Comparison of ENCODE assay signal across 12 cellular contexts in genomic region chr12:8057839-8058238, GRCh38. TPM values are rescaled to one million over a fixed set of nuclear protein-coding genes. Genes with fewer than 3 reads are reported as not detected.
A peak's percentile ranks its signal among the peaks of the same experiment; 100 is the strongest.
DNase-seq lines count a peak whose midpoint lies in the region; ATAC-seq, FAIRE-seq and TF ChIP-seq lines count a peak whose summit lies in the region.
"Had no signal": no experiment of that assay in that cellular context is flagged by ENCODE, and none has a peak within 500 bp of the region (broad histone marks: within the 10 kb centered on the region; RNA-seq: fewer than 3 reads in every experiment).

No MANE protein-coding gene starts in this region.

- H3K36me3 Mint-ChIP-seq in CD14-positive monocyte, result peaks cover 40 to 50% of the 10 kb centered on the region in 2 donors
- peaks cover 18% of the 10 kb centered on the region for H3K36me3 Mint-ChIP-seq in natural killer cell

- H3K4me1 Mint-ChIP-seq in CD14-positive monocyte (peaks cover 79% of the 10 kb centered on the region), natural killer cell (peaks cover 0 to 5% of the 10 kb centered on the region in 2 donors)

- H3K27me3 ChIP-seq in bronchial epithelial cell (ENCODE audit: control insufficient read depth, insufficient read depth, low read length), result no peaks in the 10 kb centered on the region

- FAIRE-seq in bronchial epithelial cell (lab: Jason Lieb, UNC), result no peak
- FAIRE-seq: small intestine had no signal

- ATAC-seq in natural killer cell, result no peak

- intact Hi-C loops in CD14-positive monocyte (cut with micrococcal nuclease) (loop anchor here in 1 of 2 donors (1.0 kb wide), 1 partner anchor 8 kb away; the partner anchor contains the start of gene C3AR1), natural killer cell (cut with micrococcal nuclease) (no loop called here)

- H3K27ac Mint-ChIP-seq in CD14-positive monocyte, result peak overlapping the region; percentile 94 to 99 (median 95)
- H3K27ac Mint-ChIP-seq in natural killer cell, result peak overlapping the region; percentile 22 to 65

- DNase-seq in CD14-positive monocyte (ENCODE audit: low spot score) (peak; percentile 74), LHCN-M2 (ENCODE audit: low read depth) (peak; percentile 67), bronchial epithelial cell (ENCODE audit: low read depth) (peak; percentile 63), natural killer cell (no peak), NCI-H2107 treated with DMSO at 0.1 percent for 48 hours (lab: John Stamatoyannopoulos, UW; ENCODE audit: unreplicated experiment) (no peak), NAMALWA (ENCODE audit: low spot score) (no peak), DMS114 treated with DMSO at 0.1 percent for 48 hours (lab: John Stamatoyannopoulos, UW; ENCODE audit: unreplicated experiment) (no peak)
- DNase-seq in activated CD4-positive, alpha-beta T cell treated with anti-CD3 and anti-CD28 coated beads, Interleukin-2, amount 50 U/mL, for 4 hours, result no peak
- DNase-seq: activated CD4-positive, CD25-positive, alpha-beta regulatory T cell; activated effector memory CD4-positive, alpha-beta T cell treated with Interleukin-2 at 50 U/mL for 16 hours; DMS53; small intestine had no signal

- H3K4me3 ChIP-seq in bronchial epithelial cell (ENCODE audit: low read depth, low read length), result no peak overlapping the region

- H3K27me3 Mint-ChIP-seq in CD14-positive monocyte (ENCODE audit: low read depth in 3 of 3) (no peaks in the 10 kb centered on the region), natural killer cell (ENCODE audit: low read depth in 2 of 2) (no peaks in the 10 kb centered on the region)

- H3K9me3 Mint-ChIP-seq in CD14-positive monocyte (no peaks in the 10 kb centered on the region), natural killer cell (no peaks in the 10 kb centered on the region)

- peaks cover 2% of the 10 kb centered on the region for H3K36me3 ChIP-seq in bronchial epithelial cell (ENCODE audit: control insufficient read depth, insufficient read depth, low read length)

- TF ChIP-seq CTCF in CD14-positive monocyte (IDR thresholded peaks at IDR 0.05) (no peak), bronchial epithelial cell (IDR thresholded peaks at IDR 0.05; ENCODE audit: insufficient read depth, low read length, severe bottlenecking) (no peak), natural killer cell (IDR thresholded peaks at IDR 0.05) (no peak)

- peak overlapping the region; percentile 65 to 83 for H3K4me3 Mint-ChIP-seq in CD14-positive monocyte
- no peak overlapping the region for H3K4me3 Mint-ChIP-seq in natural killer cell

RNA-seq across cellular contexts. Expression of gene C3AR1, which starts 8.3 kb away (rescaled TPM):
- 100 to 1,000 TPM in 1 of 2 donors, 10 to 100 TPM in 1; 67.3 to 222 TPM for polyA plus RNA-seq in CD14-positive monocyte
- total RNA-seq in LHCN-M2 (2014; rRNA removed) (1.5 and 2.1 TPM in 2 replicates), bronchial epithelial cell (not detected in 2 replicates), natural killer cell (10 to 100 TPM in 2 of 3 donors, 1 to 10 TPM in 1; 9.5 to 16.9 (median 13.0) TPM)
- polyA plus RNA-seq in LHCN-M2 (2012), result 0.32 TPM

RNA-seq across cellular contexts. Expression of gene NECAP1, which starts 24.2 kb away (rescaled TPM):
- polyA plus RNA-seq in CD14-positive monocyte, result 10 to 100 TPM; 18.7 to 30.0 TPM
- total RNA-seq in LHCN-M2 (2014; rRNA removed) (42.9 and 46.8 TPM in 2 replicates), bronchial epithelial cell (30.1 and 54.0 TPM in 2 replicates), natural killer cell (100 to 1,000 TPM; 100 to 122 (median 115) TPM)
- polyA plus RNA-seq in LHCN-M2 (2012), result 19.7 TPM

RNA-seq across cellular contexts. Expression of gene FOXJ2, which starts 25.3 kb away (rescaled TPM):
- 1 to 10 TPM; 4.9 to 7.4 TPM for polyA plus RNA-seq in CD14-positive monocyte
- total RNA-seq in LHCN-M2 (2014; rRNA removed) (7.3 and 8.6 TPM in 2 replicates), bronchial epithelial cell (3.4 and 5.1 TPM in 2 replicates), natural killer cell (10 to 100 TPM; 27.8 to 28.5 (median 28.4) TPM)
- 7.5 TPM for polyA plus RNA-seq in LHCN-M2 (2012)

Comparison
In these comparisons a context has a peak if more than half of its experiments do, and no peak if none do; other contexts are left out.
1. DNase-seq: peak in CD14-positive monocyte (single experiment), LHCN-M2 (single experiment) and bronchial epithelial cell (single experiment); none in natural killer cell (single experiment), NCI-H2107 treated with DMSO at 0.1 percent for 48 hours (single experiment), NAMALWA (single experiment), activated CD4-positive, alpha-beta T cell treated with anti-CD3 and anti-CD28 coated beads, Interleukin-2, amount 50 U/mL, for 4 hours (0 of 2) and DMS114 treated with DMSO at 0.1 percent for 48 hours (single experiment).